8 cellular contexts compared by ENCODE assay signal in the genomic region with DNA sequence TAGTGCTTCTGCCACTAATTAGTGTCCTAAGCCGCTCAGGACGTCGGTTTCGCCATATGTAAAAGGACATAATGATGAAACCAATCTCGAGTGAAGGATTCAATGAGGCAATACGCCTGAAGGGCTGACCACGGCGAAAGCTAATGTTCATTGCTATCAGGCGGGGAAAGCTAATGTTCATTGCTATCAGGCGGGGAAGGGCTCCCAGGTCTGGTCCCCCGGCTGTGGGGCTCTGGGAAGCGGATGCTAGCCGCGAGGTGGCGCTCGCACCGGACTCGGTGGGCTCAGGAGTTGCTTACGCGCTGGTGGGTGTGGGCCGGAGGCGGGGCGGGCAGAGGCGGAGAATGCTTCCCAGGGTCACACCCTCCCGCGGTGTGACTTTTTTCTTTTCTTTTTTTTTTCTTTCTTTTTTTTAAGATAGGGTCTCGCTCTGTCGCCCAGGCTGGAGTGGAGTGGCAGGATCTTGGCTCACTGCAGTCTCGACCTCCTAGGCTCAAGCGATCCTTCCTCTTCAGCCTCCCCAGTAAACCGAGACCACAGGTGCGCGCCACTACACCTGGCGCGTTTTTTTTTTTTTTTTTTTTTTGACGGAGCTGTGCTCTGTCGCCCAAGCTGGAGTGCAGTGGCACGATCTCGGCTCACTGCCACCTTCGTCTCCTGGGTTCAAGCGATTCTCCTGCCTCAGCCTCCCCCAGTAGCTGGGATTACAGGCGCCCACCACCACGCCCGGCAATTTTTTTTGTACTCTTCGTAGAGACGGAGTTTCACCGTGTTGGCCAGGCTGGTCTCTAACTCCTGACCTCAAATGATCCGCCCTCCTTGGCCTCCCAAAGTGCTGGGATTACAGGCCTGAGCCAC. TPM values are rescaled to one million over a fixed set of nuclear protein-coding genes. Genes with fewer than 3 reads are reported as not detected.
A peak's percentile ranks its signal among the peaks of the same experiment; 100 is the strongest.
DNase-seq lines count a peak whose midpoint lies in the region; ATAC-seq and TF ChIP-seq lines count a peak whose summit lies in the region.

No MANE protein-coding gene starts in this region.

- DNase-seq in GM19238 (ENCODE audit: insufficient read length, low spot score) (peak; percentile 78), LoVo (ENCODE audit: low spot score) (peak; percentile 82), SJCRH30 (peak; percentile 82 to 84), activated gamma-delta T cell treated with Interleukin-2 at 50 U/mL for 16 hours (peak; percentile 80), foreskin keratinocyte (peak; percentile 46 to 58), osteoblast (ENCODE audit: insufficient read length, low spot score, missing footprints) (peak; percentile 98), superior temporal gyrus (ENCODE audit: extremely low spot score) (peak; percentile 81)

- H3K27ac ChIP-seq in ACC112 (ENCODE audit: low read depth, low read length) (no peak overlapping the region), SJCRH30 (no peak overlapping the region), foreskin keratinocyte (no peak overlapping the region), osteoblast (ENCODE audit: low read depth, low read length) (no peak overlapping the region)

- no peaks in the 10 kb centered on the region for H3K36me3 ChIP-seq in ACC112 (ENCODE audit: insufficient read depth, low read length)
- no peaks in the 10 kb centered on the region for H3K36me3 ChIP-seq in SJCRH30
- H3K36me3 ChIP-seq in osteoblast (ENCODE audit: insufficient read depth, low read length) = no peaks in the 10 kb centered on the region

- H3K9me3 ChIP-seq in SJCRH30 (replicated peaks) = no peaks in the 10 kb centered on the region
- no peaks in the 10 kb centered on the region for H3K9me3 ChIP-seq in osteoblast (ENCODE audit: low read depth, low read length)

- H3K27me3 ChIP-seq in ACC112 (ENCODE audit: insufficient read depth, low read length) (no peaks in the 10 kb centered on the region), SJCRH30 (peaks cover 7% of the 10 kb centered on the region; the same call in 1 of the 2 replicates), foreskin keratinocyte (no peaks in the 10 kb centered on the region), osteoblast (ENCODE audit: insufficient read depth, low read length) (no peaks in the 10 kb centered on the region)

- H3K4me1 ChIP-seq in ACC112 (ENCODE audit: control insufficient read depth, insufficient read depth, low read length, unreplicated experiment) = peaks cover 32% of the 10 kb centered on the region
- peaks cover 7% of the 10 kb centered on the region; the same call in 1 of the 2 replicates for H3K4me1 ChIP-seq in SJCRH30
- peaks cover 22% of the 10 kb centered on the region for H3K4me1 ChIP-seq in foreskin keratinocyte
- peaks cover 44% of the 10 kb centered on the region for H3K4me1 ChIP-seq in osteoblast (ENCODE audit: insufficient read depth, low read length)

- peak; percentile 67 for ATAC-seq in foreskin keratinocyte

- peak overlapping the region; percentile 75 for H3K4me3 ChIP-seq in ACC112 (ENCODE audit: low read depth, low read length)
- H3K4me3 ChIP-seq in SJCRH30 = no peak overlapping the region
- peak overlapping the region; percentile 64 for H3K4me3 ChIP-seq in osteoblast (ENCODE audit: insufficient read depth, low read length)

- H3K4me2 ChIP-seq in osteoblast (ENCODE audit: insufficient read depth, low read length) = peak overlapping the region; percentile 89

- peak; percentile 94 for TF ChIP-seq CTCF in foreskin keratinocyte (conservative IDR thresholded peaks at IDR 0.05)
- peak; percentile 77 for TF ChIP-seq CTCF in osteoblast (IDR thresholded peaks at IDR 0.05; ENCODE audit: extremely low read depth, low read depth, low read length)

- H4K20me1 ChIP-seq in osteoblast (ENCODE audit: insufficient read depth, low read length) = peaks cover 3% of the 10 kb centered on the region

- H2AFZ ChIP-seq in ACC112 (ENCODE audit: low read length, unreplicated experiment) = no peak overlapping the region
- peak overlapping the region; percentile 91 for H2AFZ ChIP-seq in osteoblast (ENCODE audit: low read length)

- H3K79me2 ChIP-seq in ACC112 (ENCODE audit: control insufficient read depth, insufficient read depth, low read length, unreplicated experiment) (peaks cover 25% of the 10 kb centered on the region), osteoblast (ENCODE audit: insufficient read depth, low read length) (peaks cover 17% of the 10 kb centered on the region)

RNA-seq across cellular contexts. Expression of a gene that starts 1.1 kb away (rescaled TPM):
- total RNA-seq in SJCRH30 (2014; rRNA removed; shearing (Covaris generic)) = not detected in 2 replicates
- 6.6 and 7.3 TPM in 2 replicates for total RNA-seq in foreskin keratinocyte
- 3.3 and 4.0 TPM in 2 replicates for polyA plus RNA-seq in foreskin keratinocyte
- 17.0 and 21.2 TPM in 2 replicates for total RNA-seq in osteoblast

RNA-seq across cellular contexts. Expression of a gene that starts 28.0 kb away (rescaled TPM):
- total RNA-seq in SJCRH30 (2014; rRNA removed; shearing (Covaris generic)) = not detected in 2 replicates
- total RNA-seq in foreskin keratinocyte (not detected in 2 replicates), osteoblast (0.36 and 0.59 TPM in 2 replicates)
- not detected in 2 replicates for polyA plus RNA-seq in foreskin keratinocyte

RNA-seq across cellular contexts. Expression of a gene that starts 31.8 kb away (rescaled TPM):
- not detected in 2 replicates for total RNA-seq in SJCRH30 (2014; rRNA removed; shearing (Covaris generic))
- not detected in 2 replicates for total RNA-seq in foreskin keratinocyte
- polyA plus RNA-seq in foreskin keratinocyte = 0.03 TPM in 1 of 2 replicates, not detected in the other
- 0.36 and 0.88 TPM in 2 replicates for total RNA-seq in osteoblast

RNA-seq across cellular contexts. Expression of a gene that starts 33.5 kb away (rescaled TPM):
- total RNA-seq in SJCRH30 (2014; rRNA removed; shearing (Covaris generic)) = not detected in 2 replicates
- total RNA-seq in foreskin keratinocyte (not detected in 2 replicates), osteoblast (0.29 and 0.36 TPM in 2 replicates)
- polyA plus RNA-seq in foreskin keratinocyte = not detected in 2 replicates
